Comparison of ENCODE assay signal across 19 cellular contexts in the genomic region with DNA sequence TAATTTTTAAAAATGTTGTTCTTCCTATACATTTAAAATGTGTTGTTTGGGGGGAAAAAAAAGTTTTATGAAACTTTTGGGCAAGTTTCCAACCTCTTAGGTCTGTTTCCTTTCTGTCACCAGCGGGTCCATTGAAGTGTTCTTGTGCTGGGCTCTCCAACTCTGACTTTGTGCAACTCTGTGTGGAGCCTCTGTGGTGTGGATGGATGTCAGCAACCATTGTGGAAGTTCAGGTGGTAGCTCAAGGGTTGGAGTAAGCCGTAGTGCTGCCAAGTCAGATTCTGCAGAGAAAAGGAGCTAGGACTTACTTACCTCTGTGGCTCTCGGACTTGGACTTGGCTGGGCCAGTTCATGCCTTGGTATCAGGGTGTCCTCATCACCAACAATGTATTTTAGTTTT. TPM values are rescaled to one million over a fixed set of nuclear protein-coding genes. Genes with fewer than 3 reads are reported as not detected.
DNase-seq lines count a peak whose midpoint lies in the region; ATAC-seq and TF ChIP-seq lines count a peak whose summit lies in the region.
"Had no signal": no experiment of that assay in that cellular context is flagged by ENCODE, and none has a peak within 500 bp of the region (broad histone marks: within the 10 kb centered on the region; RNA-seq: fewer than 3 reads in every experiment).

No MANE protein-coding gene starts in this region.

- TF ChIP-seq CTCF in endodermal cell (conservative IDR thresholded peaks at IDR 0.05) (no peak), progenitor cell of endocrine pancreas (IDR thresholded peaks at IDR 0.05; ENCODE audit: unreplicated experiment) (no peak), omental fat pad (IDR thresholded peaks at IDR 0.05) (no peak)

- no peak overlapping the region for H3K27ac ChIP-seq in CD4-positive, CD25-positive, alpha-beta regulatory T cell (ENCODE audit: insufficient read depth, low read length, poor library complexity, severe bottlenecking)
- no peak overlapping the region for H3K27ac ChIP-seq in endodermal cell (ENCODE audit: low read depth, low read length)
- H3K27ac ChIP-seq: BLaER1, GM23248 had no signal

- no peaks in the 10 kb centered on the region for H3K9me3 ChIP-seq in CD4-positive, CD25-positive, alpha-beta regulatory T cell (ENCODE audit: control insufficient read depth in 2 of 2, low read length in 2 of 2)
- no peaks in the 10 kb centered on the region for H3K9me3 ChIP-seq in T-helper 17 cell (ENCODE audit: control insufficient read depth, low read length, poor library complexity, severe bottlenecking)
- H3K9me3 ChIP-seq in endodermal cell (ENCODE audit: control insufficient read depth, low read length) = no peaks in the 10 kb centered on the region
- H3K9me3 ChIP-seq: BLaER1 had no signal

- H3K9ac ChIP-seq in endodermal cell (ENCODE audit: extremely low read depth, low read length, poor library complexity, severe bottlenecking) = no peak overlapping the region
- H3K9ac ChIP-seq: BLaER1, GM23248 had no signal

- H3K27ac Mint-ChIP-seq in CD4-positive, CD25-positive, alpha-beta regulatory T cell = peak overlapping the region; percentile 52 to 92 (median 67)
- H3K27ac Mint-ChIP-seq in T-helper 17 cell = peak overlapping the region; percentile 8
- H3K27ac Mint-ChIP-seq in endodermal cell = no peak overlapping the region
- H3K27ac Mint-ChIP-seq in progenitor cell of endocrine pancreas = peak overlapping the region; percentile 58
- H3K27ac Mint-ChIP-seq: CD14-positive monocyte; CD8-positive, alpha-beta T cell had no signal

- peaks cover 42 to 79% (median 46%) of the 10 kb centered on the region in 4 donors for H3K4me1 Mint-ChIP-seq in CD4-positive, CD25-positive, alpha-beta regulatory T cell
- H3K4me1 Mint-ChIP-seq in T-helper 17 cell (peaks cover 27% of the 10 kb centered on the region), endodermal cell (peaks cover 49% of the 10 kb centered on the region), progenitor cell of endocrine pancreas (ENCODE audit: low read depth) (no peaks in the 10 kb centered on the region)

- H3K36me3 Mint-ChIP-seq in CD4-positive, CD25-positive, alpha-beta regulatory T cell = peaks cover 30% of the 10 kb centered on the region
- H3K36me3 Mint-ChIP-seq in T-helper 17 cell (ENCODE audit: low read depth) (peaks cover 5% of the 10 kb centered on the region), endodermal cell (ENCODE audit: low read depth) (peaks cover 45% of the 10 kb centered on the region), progenitor cell of endocrine pancreas (ENCODE audit: insufficient read depth) (peaks cover 14% of the 10 kb centered on the region)

- peaks cover 38% of the 10 kb centered on the region for H3K36me3 ChIP-seq in CD4-positive, CD25-positive, alpha-beta regulatory T cell (ENCODE audit: control insufficient read depth, insufficient read depth, low read length)
- peaks cover 58% of the 10 kb centered on the region for H3K36me3 ChIP-seq in endodermal cell (ENCODE audit: control insufficient read depth, insufficient read depth, low read length)

- WGBS in endodermal cell (ENCODE audit: insufficient coverage in 1 of 2, insufficient read length in 1 of 2), 2 experiments = 91 to 100% methylated on average over 2 to 3 of the region's 3 CpGs

- no peak for DNase-seq in CD4-positive, CD25-positive, alpha-beta regulatory T cell
- DNase-seq in T-helper 17 cell (no peak), endodermal cell (peak; percentile 25), progenitor cell of endocrine pancreas (ENCODE audit: low spot score, unreplicated experiment) (no peak), HUDEP-2 (lab: John Stamatoyannopoulos, UW; ENCODE audit: unreplicated experiment in 76 of 76) (no peak), omental fat pad (ENCODE audit: low spot score) (no peak), NCI-H2107 (lab: John Stamatoyannopoulos, UW) (no peak)
- DNase-seq: 8988T; CD8-positive, alpha-beta T cell; COR-L47; DMS 273 treated with DMSO at 0.1 percent for 48 hours; DMS53; DND-41; EL; GM23248 had no signal

- no peak overlapping the region for H3K4me3 Mint-ChIP-seq in CD4-positive, CD25-positive, alpha-beta regulatory T cell
- no peak overlapping the region for H3K4me3 Mint-ChIP-seq in T-helper 17 cell
- no peak overlapping the region for H3K4me3 Mint-ChIP-seq in endodermal cell
- H3K4me3 Mint-ChIP-seq in progenitor cell of endocrine pancreas (ENCODE audit: low read depth) = no peak overlapping the region
- H3K4me3 Mint-ChIP-seq: CD14-positive monocyte; CD8-positive, alpha-beta T cell had no signal

- H3K4me1 ChIP-seq in CD4-positive, CD25-positive, alpha-beta regulatory T cell (ENCODE audit: control insufficient read depth, insufficient read depth, low read length, poor library complexity, severe bottlenecking) = no peaks in the 10 kb centered on the region
- H3K4me1 ChIP-seq in endodermal cell (ENCODE audit: control insufficient read depth, insufficient read depth, low read length) = peaks cover 16% of the 10 kb centered on the region
- H3K4me1 ChIP-seq: BLaER1 had no signal

- H3K4me3 ChIP-seq in CD4-positive, CD25-positive, alpha-beta regulatory T cell (ENCODE audit: low read depth, low read length) = no peak overlapping the region
- H3K4me3 ChIP-seq in endodermal cell (ENCODE audit: low read length) = no peak overlapping the region
- H3K4me3 ChIP-seq: BLaER1, GM12878, GM23248 had no signal

- no peaks in the 10 kb centered on the region for H3K27me3 Mint-ChIP-seq in CD4-positive, CD25-positive, alpha-beta regulatory T cell
- H3K27me3 Mint-ChIP-seq in T-helper 17 cell (no peaks in the 10 kb centered on the region), endodermal cell (ENCODE audit: insufficient read depth) (no peaks in the 10 kb centered on the region), progenitor cell of endocrine pancreas (no peaks in the 10 kb centered on the region)

- H3K27me3 ChIP-seq in CD4-positive, CD25-positive, alpha-beta regulatory T cell (ENCODE audit: control insufficient read depth, insufficient read depth, low read length) = no peaks in the 10 kb centered on the region
- H3K27me3 ChIP-seq in endodermal cell (ENCODE audit: control insufficient read depth, insufficient read depth, low read length, poor library complexity, severe bottlenecking) = no peaks in the 10 kb centered on the region
- H3K27me3 ChIP-seq: BLaER1 had no signal

- H3K9me3 Mint-ChIP-seq in CD4-positive, CD25-positive, alpha-beta regulatory T cell = no peaks in the 10 kb centered on the region
- H3K9me3 Mint-ChIP-seq in endodermal cell (no peaks in the 10 kb centered on the region), progenitor cell of endocrine pancreas (ENCODE audit: low read depth) (no peaks in the 10 kb centered on the region)
- H3K9me3 Mint-ChIP-seq: CD14-positive monocyte; CD8-positive, alpha-beta T cell had no signal

- ATAC-seq in CD4-positive, CD25-positive, alpha-beta regulatory T cell (ENCODE audit: low read depth in 2 of 2) = no peak
- ATAC-seq in T-helper 17 cell (no peak), omental fat pad (ENCODE audit: low FRiP score) (no peak), esophagus mucosa (no peak)
- ATAC-seq: CD8-positive, alpha-beta T cell; GM12878 had no signal

RNA-seq across cellular contexts. Expression of a gene that starts 22.4 kb away (rescaled TPM):
- 63.5 TPM for total RNA-seq in CD4-positive, CD25-positive, alpha-beta regulatory T cell
- polyA plus RNA-seq in CD4-positive, CD25-positive, alpha-beta regulatory T cell = 10 to 100 TPM in 2 of 4 donors, 1 to 10 TPM in 2; 9.7 to 11.2 (median 10.5) TPM
- total RNA-seq in T-helper 17 cell (10 to 100 TPM; 37.4 to 42.6 TPM), endodermal cell (10 to 100 TPM; 98.1 to 99.4 TPM), progenitor cell of endocrine pancreas (77.2 and 81.9 TPM in 2 replicates), omental fat pad (10 to 100 TPM in 1 of 4 donors, 1 to 10 TPM in 3; 2.2 to 16.9 (median 4.3) TPM), esophagus mucosa (5.4 TPM)
- 62.4 TPM for polyA plus RNA-seq in endodermal cell (2013, experiment 1 of 2)
- polyA plus RNA-seq in endodermal cell (2013, experiment 2 of 2) = 60.7 TPM

RNA-seq across cellular contexts. Expression of a gene that starts 52.2 kb away (rescaled TPM):
- 289 TPM for total RNA-seq in CD4-positive, CD25-positive, alpha-beta regulatory T cell
- polyA plus RNA-seq in CD4-positive, CD25-positive, alpha-beta regulatory T cell = 10 to 100 TPM; 58.4 to 79.7 (median 75.0) TPM
- 100 to 1,000 TPM; 216 to 243 TPM for total RNA-seq in T-helper 17 cell
- total RNA-seq in endodermal cell = 10 to 100 TPM; 53.4 to 67.3 TPM
- polyA plus RNA-seq in endodermal cell (2013, experiment 1 of 2) = 67.7 TPM
- 60.9 TPM for polyA plus RNA-seq in endodermal cell (2013, experiment 2 of 2)
- 74.5 and 76.0 TPM in 2 replicates for total RNA-seq in progenitor cell of endocrine pancreas
- 100 to 1,000 TPM in 2 of 4 donors, 10 to 100 TPM in 2; 83.8 to 153 (median 103) TPM for total RNA-seq in omental fat pad
- 41.0 TPM for total RNA-seq in esophagus mucosa
